9 cellular contexts compared by ENCODE assay signal in genomic region chr10:35641430-35642015, GRCh38. TPM values are rescaled to one million over a fixed set of nuclear protein-coding genes. Genes with fewer than 3 reads are reported as not detected.
DNase-seq lines count a peak whose midpoint lies in the region; ATAC-seq and TF ChIP-seq lines count a peak whose summit lies in the region.
"Had no signal": no experiment of that assay in that cellular context is flagged by ENCODE, and none has a peak within 500 bp of the region (broad histone marks: within the 10 kb centered on the region; RNA-seq: fewer than 3 reads in every experiment).

No MANE protein-coding gene starts in this region.

- H3K4me2 ChIP-seq in OCI-LY3 (ENCODE audit: low read length): peak overlapping the region; percentile 67

- peaks cover 13% of the 10 kb centered on the region for H3K4me1 Mint-ChIP-seq in memory B cell

- no peaks in the 10 kb centered on the region for H3K9me3 Mint-ChIP-seq in memory B cell

- peaks cover 2% of the 10 kb centered on the region for H3K27me3 Mint-ChIP-seq in memory B cell

- no peak overlapping the region for H3K27ac Mint-ChIP-seq in memory B cell

- H3K4me3 Mint-ChIP-seq in memory B cell: peak overlapping the region; percentile 85

- intact Hi-C loops in colonic mucosa (cut with DNase I) (loop anchor here (5.0 kb wide), 1 partner anchor 276 kb away; no protein-coding TSS in a partner anchor), vagina (cut with DNase I) (loop anchor here (10.0 kb wide), 1 partner anchor 853 kb away; no protein-coding TSS in a partner anchor)

- H4K20me1 ChIP-seq in OCI-LY3 (ENCODE audit: insufficient read depth, low read length): no peaks in the 10 kb centered on the region

- peak; percentile 33 for ATAC-seq in HG02642 (IDR thresholded peaks at IDR 0.05; ENCODE audit: poor library complexity, unreplicated experiment)
- peak; percentile 13 for ATAC-seq in memory B cell (ENCODE audit: low read depth)

- H3K9ac ChIP-seq in OCI-LY3 (ENCODE audit: low read length) (no peak overlapping the region), colonic mucosa (ENCODE audit: low read depth in 2 of 2, low read length in 2 of 2) (peak overlapping the region; percentile 53 to 68)

- no peak overlapping the region for H2AFZ ChIP-seq in OCI-LY3 (ENCODE audit: low read depth, low read length)

- TF ChIP-seq CTCF in OCI-LY3 (IDR thresholded peaks at IDR 0.05; ENCODE audit: low read depth, low read length) (no peak), colonic mucosa (IDR thresholded peaks at IDR 0.05) (no peak), vagina (IDR thresholded peaks at IDR 0.05) (no peak)

- TF ChIP-seq POLR2A in vagina (IDR thresholded peaks at IDR 0.05): no peak

- H3K27me3 ChIP-seq in OCI-LY3 (ENCODE audit: low read depth, low read length): no peaks in the 10 kb centered on the region
- H3K27me3 ChIP-seq in colonic mucosa: no peaks in the 10 kb centered on the region
- no peaks in the 10 kb centered on the region for H3K27me3 ChIP-seq in vagina

- H3K27ac ChIP-seq in OCI-LY3 (ENCODE audit: low read length) (no peak overlapping the region), colonic mucosa (peak overlapping the region; percentile 88), vagina (peak overlapping the region; percentile 73)

- H3K36me3 ChIP-seq in OCI-LY3 (replicated peaks; ENCODE audit: low read depth, low read length) (no peaks in the 10 kb centered on the region), colonic mucosa (no peaks in the 10 kb centered on the region), vagina (no peaks in the 10 kb centered on the region)

- H3K36me3 Mint-ChIP-seq in memory B cell: no peaks in the 10 kb centered on the region

- H3K79me2 ChIP-seq in OCI-LY3 (ENCODE audit: low read length): no peaks in the 10 kb centered on the region

- H3K4me3 ChIP-seq in OCI-LY3 (ENCODE audit: low read length): peak overlapping the region; percentile 74
- peak overlapping the region; percentile 78 for H3K4me3 ChIP-seq in colonic mucosa
- H3K4me3 ChIP-seq in vagina: peak overlapping the region; percentile 65 to 70

- H3K4me1 ChIP-seq in OCI-LY3 (ENCODE audit: low read length) (no peaks in the 10 kb centered on the region), colonic mucosa (peaks cover 8% of the 10 kb centered on the region), vagina (peaks cover 35% of the 10 kb centered on the region)

- peak; percentile 17 for DNase-seq in stimulated activated CD4-positive, alpha-beta T cell treated with anti-CD3 and anti-CD28 coated beads, Interleukin-12 subunit alpha, Interleukin-12 subunit beta, amount 100 ng/mL, for 4 hours
- no peak for DNase-seq in stimulated activated CD4-positive, alpha-beta T cell treated with anti-CD3 and anti-CD28 coated beads, Interleukin-4, amount 100 ng/mL, for 24 hours
- DNase-seq in colonic mucosa (no peak), memory B cell (ENCODE audit: low spot score in 2 of 2) (no peak), vagina (ENCODE audit: extremely low spot score in 2 of 2) (no peak), NCI-H1048 (lab: John Stamatoyannopoulos, UW) (no peak)

- no peaks in the 10 kb centered on the region for H3K9me3 ChIP-seq in OCI-LY3 (ENCODE audit: insufficient read depth, low read length)
- no peaks in the 10 kb centered on the region for H3K9me3 ChIP-seq in colonic mucosa
- H3K9me3 ChIP-seq in vagina: no peaks in the 10 kb centered on the region

RNA-seq across cellular contexts. Expression of gene FZD8, which starts 0.6 kb away (rescaled TPM):
- 10 to 100 TPM; 11.0 to 11.7 TPM for total RNA-seq in colonic mucosa
- 7.6 TPM for total RNA-seq in vagina

RNA-seq across cellular contexts. Expression of gene GJD4, which starts 36.4 kb away (rescaled TPM):
- total RNA-seq in colonic mucosa: not detected
- not detected for total RNA-seq in vagina
- total RNA-seq: renal cortical epithelial cell had no signal
